ENCODE assay signal across 29 cellular contexts in genomic region chr19:51784109-51784785, GRCh38. TPM values are rescaled to one million over a fixed set of nuclear protein-coding genes. Genes with fewer than 3 reads are reported as not detected.
DNase-seq lines count a peak whose midpoint lies in the region; ATAC-seq, FAIRE-seq and TF ChIP-seq lines count a peak whose summit lies in the region.
"Had no signal": no experiment of that assay in that cellular context is flagged by ENCODE, and none has a peak within 500 bp of the region (broad histone marks: within the 10 kb centered on the region; RNA-seq: fewer than 3 reads in every experiment).

No MANE protein-coding gene starts in this region.

- H3K9ac ChIP-seq in keratinocyte (ENCODE audit: control insufficient read depth, extremely low read depth, insufficient read depth, low read length): peak overlapping the region; percentile 34

- dilution Hi-C loops in keratinocyte (cut with MboI; ENCODE audit: extremely low pct_ligation_motif_present, low sequenced_read_pairs): no loop called here

- TSS peak; percentile 69 for BruUV-seq in MCF 10A (replicated peaks; lab: Mats Ljungman, UMichigan)

- ATAC-seq in HG02970 (IDR thresholded peaks at IDR 0.05; ENCODE audit: low FRiP score, unreplicated experiment): no peak
- ATAC-seq: CD8-positive, alpha-beta T cell had no signal

- no peak for FAIRE-seq in keratinocyte (lab: Jason Lieb, UNC)
- FAIRE-seq: frontal cortex, TTC549 had no signal

- H3K4me1 Mint-ChIP-seq in MCF 10A (ENCODE audit: insufficient read depth, unreplicated experiment) (peaks cover 5% of the 10 kb centered on the region), CD14-positive monocyte (peaks cover 53% of the 10 kb centered on the region)
- H3K4me1 Mint-ChIP-seq: activated CD4-positive, alpha-beta memory T cell treated with anti-CD3 and anti-CD28 coated beads, Interleukin-2, amount 10 ng/mL, durations not matched to agents 7 days and 5 days; activated T-helper 17 cell treated with anti-CD3 and anti-CD28 coated beads, Interleukin-2, amount 50 U/mL, for 72 hours; immature natural killer cell; nephron progenitor cell; stimulated activated memory B cell treated with anti-CD40 and anti-IgM and Interleukin-4, amounts not matched to agents 10 μg/mL and 1 μg/mL and 100 μg/mL, for 72 hours had no signal

- H3K4me2 ChIP-seq in keratinocyte (ENCODE audit: control insufficient read depth, extremely low read depth, insufficient read depth, low read depth, low read length): peak overlapping the region; percentile 18

- H3K36me3 Mint-ChIP-seq in MCF 10A (ENCODE audit: insufficient read depth, unreplicated experiment): no peaks in the 10 kb centered on the region
- no peaks in the 10 kb centered on the region for H3K36me3 Mint-ChIP-seq in CD14-positive monocyte
- H3K36me3 Mint-ChIP-seq: CD8-positive, alpha-beta T cell; immature natural killer cell; stimulated activated memory B cell treated with anti-CD40 and anti-IgM and Interleukin-4, amounts not matched to agents 10 μg/mL and 1 μg/mL and 100 μg/mL, for 72 hours had no signal

- no peak for TF ChIP-seq POLR2A in breast epithelium (IDR thresholded peaks at IDR 0.05)
- TF ChIP-seq POLR2A in adrenal gland (IDR thresholded peaks at IDR 0.05): no peak
- TF ChIP-seq POLR2A in suprapubic skin (IDR thresholded peaks at IDR 0.05): no peak

- intact Hi-C loops in MCF 10A (cut with micrococcal nuclease) (loop anchor here (5.0 to 10.0 kb wide), 2 partner anchors 267 to 759 kb away; partner anchors contain the start of gene KLK11), breast epithelium (cut with DNase I; ENCODE audit: low total_unique reads) (no loop called here), adrenal gland (cut with DNase I) (no loop called here), CD14-positive monocyte (cut with micrococcal nuclease) (loop anchor here (2.0 to 5.0 kb wide), 2 partner anchors 41 to 127 kb away; no protein-coding TSS in a partner anchor)

- H3K27me3 Mint-ChIP-seq in MCF 10A (ENCODE audit: insufficient read depth, unreplicated experiment): no peaks in the 10 kb centered on the region
- H3K27me3 Mint-ChIP-seq in CD14-positive monocyte (ENCODE audit: low read depth in 3 of 3): peaks cover 0 to 2% (median 0%) of the 10 kb centered on the region in 3 donors

- no peak overlapping the region for H2AFZ ChIP-seq in keratinocyte (ENCODE audit: control insufficient read depth, low read length)

- CTCF ChIA-PET in MCF 10A (lab: Yijun Ruan, JAX): interaction anchor here (0.5 to 2.2 kb wide), 8 partner anchors 24 to 446 kb away, joined by 3 to 18 read pairs (median 3); no protein-coding TSS in a partner anchor

- peak overlapping the region in 1 of 2 donors; percentile 12 for H3K27ac ChIP-seq in breast epithelium
- peak overlapping the region in 3 of 5 donors; percentile 39 to 76 (median 45) for H3K27ac ChIP-seq in adrenal gland
- peak overlapping the region; percentile 50 for H3K27ac ChIP-seq in keratinocyte (ENCODE audit: control insufficient read depth, insufficient read depth, low read length)
- peak overlapping the region; percentile 61 for H3K27ac ChIP-seq in suprapubic skin
- H3K27ac ChIP-seq: cardiac muscle cell, ovary had no signal

- POLR2A ChIA-PET in MCF 10A (lab: Yijun Ruan, JAX): interaction anchor here (0.7 to 1.9 kb wide), 5 partner anchors 14 to 73 kb away, joined by 3 to 12 read pairs (median 3); no protein-coding TSS in a partner anchor

- TF ChIP-seq EP300 in suprapubic skin (IDR thresholded peaks at IDR 0.05): no peak

- no peaks in the 10 kb centered on the region for H3K9me1 ChIP-seq in keratinocyte (ENCODE audit: control insufficient read depth, extremely low read depth, insufficient read depth, low read length)

- H3K4me1 ChIP-seq in breast epithelium: no peaks in the 10 kb centered on the region
- peaks cover 0 to 13% of the 10 kb centered on the region in 2 donors for H3K4me1 ChIP-seq in adrenal gland (replicated peaks in 1 of 2)
- H3K4me1 ChIP-seq in keratinocyte (ENCODE audit: control insufficient read depth, extremely low read depth, insufficient read depth, low read length): peaks cover 14% of the 10 kb centered on the region
- peaks cover 26% of the 10 kb centered on the region for H3K4me1 ChIP-seq in suprapubic skin

- no peaks in the 10 kb centered on the region for H3K79me2 ChIP-seq in keratinocyte (ENCODE audit: control insufficient read depth, insufficient read depth, low read length)

- TF ChIP-seq CTCF in MCF 10A (IDR thresholded peaks at IDR 0.05; ENCODE audit: unreplicated experiment) (no peak), breast epithelium (IDR thresholded peaks at IDR 0.05) (no peak), adrenal gland (IDR thresholded peaks at IDR 0.05) (no peak), keratinocyte (optimal IDR thresholded peaks at IDR 0.05 in 1 of 3, IDR thresholded peaks at IDR 0.05 in 1 of 3, conservative IDR thresholded peaks at IDR 0.05 in 1 of 3; ENCODE audit: extremely low read depth in 1 of 3, insufficient read depth in 2 of 3, low read length in 3 of 3) (no peak), suprapubic skin (IDR thresholded peaks at IDR 0.05) (no peak), CD14-positive monocyte (IDR thresholded peaks at IDR 0.05) (no peak)

- DNase-seq in MCF 10A (ENCODE audit: unreplicated experiment) (no peak), breast epithelium (ENCODE audit: low spot score in 2 of 2) (no peak), adrenal gland (no peak), keratinocyte (ENCODE audit: low read depth, low spot score) (no peak), suprapubic skin (ENCODE audit: low spot score in 2 of 2) (no peak), CD14-positive monocyte (ENCODE audit: low spot score) (no peak)
- DNase-seq in NK-92 treated with Interleukin-12 subunit alpha and Interleukin-12 subunit beta, amount 100 ng/mL, for 24 hours (lab: John Stamatoyannopoulos, UW): no peak
- DNase-seq: 8988T; activated CD4-positive, alpha-beta T cell treated with anti-CD3 and anti-CD28 coated beads for 1 hour; cortex of kidney; effector memory CD8-positive, alpha-beta T cell; immature natural killer cell; NCI-H1694; nephron progenitor cell had no signal

- no peaks in the 10 kb centered on the region for H3K36me3 ChIP-seq in breast epithelium
- H3K36me3 ChIP-seq in adrenal gland (replicated peaks in 1 of 2): no peaks in the 10 kb centered on the region
- H3K36me3 ChIP-seq in keratinocyte (ENCODE audit: control insufficient read depth in 2 of 2, extremely low read depth in 1 of 2, insufficient read depth in 2 of 2, low read length in 2 of 2): no peaks in the 10 kb centered on the region
- H3K36me3 ChIP-seq in suprapubic skin: no peaks in the 10 kb centered on the region
- H3K36me3 ChIP-seq: cardiac muscle cell, ovary had no signal

- no peaks in the 10 kb centered on the region for H4K20me1 ChIP-seq in keratinocyte (ENCODE audit: control insufficient read depth, extremely low read depth, insufficient read depth, low read length)

- H3K4me3 Mint-ChIP-seq in MCF 10A (ENCODE audit: unreplicated experiment): no peak overlapping the region
- no peak overlapping the region for H3K4me3 Mint-ChIP-seq in CD14-positive monocyte
- H3K4me3 Mint-ChIP-seq: activated CD4-positive, alpha-beta memory T cell treated with anti-CD3 and anti-CD28 coated beads, Interleukin-2, amount 10 ng/mL, durations not matched to agents 7 days and 5 days; activated T-helper 17 cell treated with anti-CD3 and anti-CD28 coated beads, Interleukin-2, amount 50 U/mL, for 72 hours; CD8-positive, alpha-beta T cell; effector memory CD8-positive, alpha-beta T cell; HFFc6; immature natural killer cell; nephron progenitor cell; stimulated activated memory B cell treated with anti-CD40 and anti-IgM and Interleukin-4, amounts not matched to agents 10 μg/mL and 1 μg/mL and 100 μg/mL, for 72 hours; T-helper 1 cell treated with Interleukin-12 subunit alpha and Interleukin-12 subunit beta and Interleukin-4 antibody, amounts not matched to agents 30 μg/mL and 1 μg/mL, for 36 hours had no signal

- H3K9me3 ChIP-seq in breast epithelium (no peaks in the 10 kb centered on the region), adrenal gland (replicated peaks in 1 of 3) (no peaks in the 10 kb centered on the region), keratinocyte (ENCODE audit: control insufficient read depth, low read depth, low read length) (no peaks in the 10 kb centered on the region), suprapubic skin (no peaks in the 10 kb centered on the region)
- H3K9me3 ChIP-seq: ovary had no signal

- WGBS in adrenal gland, 4 donors: 56 to 62% (median 59%) methylated on average over 6 of the region's 6 CpGs
- 50% methylated on average over 6 of the region's 6 CpGs for WGBS in suprapubic skin

- H3K27me3 ChIP-seq in breast epithelium (peaks cover 0 to 9% of the 10 kb centered on the region in 2 donors), adrenal gland (peaks cover 8% of the 10 kb centered on the region), keratinocyte (ENCODE audit: control insufficient read depth, extremely low read depth, insufficient read depth, low read length) (peaks cover 3% of the 10 kb centered on the region), suprapubic skin (peaks cover 3% of the 10 kb centered on the region)
- H3K27me3 ChIP-seq: cardiac muscle cell, ovary had no signal

- peaks cover 7% of the 10 kb centered on the region for H3K9me3 Mint-ChIP-seq in MCF 10A (ENCODE audit: unreplicated experiment)
- peaks cover 2 to 7% (median 4%) of the 10 kb centered on the region in 7 donors for H3K9me3 Mint-ChIP-seq in CD14-positive monocyte
- H3K9me3 Mint-ChIP-seq: activated T-helper 17 cell treated with anti-CD3 and anti-CD28 coated beads, Interleukin-2, amount 50 U/mL, for 72 hours; CD8-positive, alpha-beta T cell; effector memory CD8-positive, alpha-beta T cell had no signal

- no peak overlapping the region for H3K4me3 ChIP-seq in breast epithelium
- H3K4me3 ChIP-seq in adrenal gland: no peak overlapping the region
- H3K4me3 ChIP-seq in keratinocyte (ENCODE audit: control insufficient read depth in 2 of 3, extremely low read depth in 1 of 3, insufficient read depth in 2 of 3, low read depth in 1 of 3, low read length in 3 of 3): no peak overlapping the region
- no peak overlapping the region for H3K4me3 ChIP-seq in suprapubic skin
- H3K4me3 ChIP-seq: cardiac muscle cell, ovary had no signal

- H3K27ac Mint-ChIP-seq in MCF 10A (ENCODE audit: low read depth, unreplicated experiment) (no peak overlapping the region), CD14-positive monocyte (no peak overlapping the region)
- H3K27ac Mint-ChIP-seq: activated CD4-positive, alpha-beta memory T cell treated with anti-CD3 and anti-CD28 coated beads, Interleukin-2, amount 10 ng/mL, durations not matched to agents 7 days and 5 days; activated T-helper 17 cell treated with anti-CD3 and anti-CD28 coated beads, Interleukin-2, amount 50 U/mL, for 72 hours; CD8-positive, alpha-beta T cell; effector memory CD8-positive, alpha-beta T cell; HFFc6; immature natural killer cell; nephron progenitor cell; stimulated activated memory B cell treated with anti-CD40 and anti-IgM and Interleukin-4, amounts not matched to agents 10 μg/mL and 1 μg/mL and 100 μg/mL, for 72 hours; T-helper 1 cell treated with Interleukin-12 subunit alpha and Interleukin-12 subunit beta and Interleukin-4 antibody, amounts not matched to agents 30 μg/mL and 1 μg/mL, for 36 hours had no signal

RNA-seq across cellular contexts. Expression of gene FPR3, which starts 10.7 kb away (rescaled TPM):
- total RNA-seq in MCF 10A (2022): not detected in 2 replicates
- total RNA-seq in breast epithelium: 10 to 100 TPM in 2 of 3 donors, 1 to 10 TPM in 1; 3.9 to 20.0 (median 12.0) TPM
- total RNA-seq in adrenal gland: 10 to 100 TPM in 7 of 8 donors, 1 to 10 TPM in 1; 5.0 to 33.8 (median 24.6) TPM
- polyA plus RNA-seq in adrenal gland: 10 to 100 TPM in 1 of 3 donors, 1 to 10 TPM in 2; 4.3 to 16.1 (median 5.1) TPM
- polyA plus RNA-seq in keratinocyte: not detected in 3 replicates
- not detected for polyA plus RNA-seq in keratinocyte (2011; ENCODE audit: low read depth)
- polyA plus RNA-seq in keratinocyte (2011; cell fraction: cytosol; rRNA removed): not detected in 2 replicates
- not detected in 2 replicates for polyA plus RNA-seq in keratinocyte (2011; cell fraction: nucleus; rRNA removed)
- polyA plus RNA-seq in keratinocyte (2012; ENCODE audit: low replicate concordance): not detected in 2 replicates
- not detected in 3 replicates for polyA minus RNA-seq in keratinocyte
- polyA minus RNA-seq in keratinocyte (2011; cell fraction: cytosol; rRNA and poly(A)+ RNA removed): not detected
- polyA minus RNA-seq in keratinocyte (2011; cell fraction: nucleus; rRNA and poly(A)+ RNA removed): not detected in 2 replicates
- 1 to 10 TPM in 3 of 4 donors, under 1 TPM in 1; 0.81 to 2.9 (median 2.1) TPM for total RNA-seq in suprapubic skin
- 1 to 10 TPM; 3.5 to 3.8 TPM for polyA plus RNA-seq in CD14-positive monocyte
- total RNA-seq: activated CD4-positive, alpha-beta memory T cell treated with anti-CD3 and anti-CD28 coated beads, Interleukin-2, amount 10 ng/mL, durations not matched to agents 7 days and 5 days; activated T-helper 17 cell treated with anti-CD3 and anti-CD28 coated beads, Interleukin-2, amount 50 U/mL, for 72 hours; cardiac muscle cell; CD8-positive, alpha-beta T cell; HFFc6; LHCN-M2; SK-MEL-5 had no signal
- polyA plus RNA-seq: cardiac muscle cell, immature natural killer cell had no signal

RNA-seq across cellular contexts. Expression of gene FPR2, which starts 23.3 kb away (rescaled TPM):
- not detected in 2 replicates for total RNA-seq in MCF 10A (2022)
- under 1 TPM; 0.15 to 0.98 (median 0.32) TPM for total RNA-seq in breast epithelium
- total RNA-seq in adrenal gland: 1 to 10 TPM in 6 of 8 donors, under 1 TPM in 1, not detected in 1; 0.50 to 5.5 (median 3.2) TPM
- under 1 TPM; 0.24 to 0.97 (median 0.27) TPM for polyA plus RNA-seq in adrenal gland
- polyA plus RNA-seq in keratinocyte: 0.03 to 0.06 TPM (median 0.05 TPM) in 3 replicates
- polyA plus RNA-seq in keratinocyte (2011; ENCODE audit: low read depth): not detected
- 0.08 TPM in 1 of 2 replicates, not detected in the other for polyA plus RNA-seq in keratinocyte (2011; cell fraction: cytosol; rRNA removed)
- 0.13 TPM in 1 of 2 replicates, not detected in the other for polyA plus RNA-seq in keratinocyte (2011; cell fraction: nucleus; rRNA removed)
- polyA plus RNA-seq in keratinocyte (2012; ENCODE audit: low replicate concordance): not detected in 2 replicates
- 0.32 TPM in 1 of 3 replicates, not detected in the others for polyA minus RNA-seq in keratinocyte
- not detected for polyA minus RNA-seq in keratinocyte (2011; cell fraction: cytosol; rRNA and poly(A)+ RNA removed)
- not detected in 2 replicates for polyA minus RNA-seq in keratinocyte (2011; cell fraction: nucleus; rRNA and poly(A)+ RNA removed)
- total RNA-seq in suprapubic skin: under 1 TPM in 1 of 4 donors, not detected in 3; 0.34 TPM
- polyA plus RNA-seq in CD14-positive monocyte: 100 to 1,000 TPM in 1 of 2 donors, 10 to 100 TPM in 1; 70.3 to 108 TPM
- total RNA-seq: activated CD4-positive, alpha-beta memory T cell treated with anti-CD3 and anti-CD28 coated beads, Interleukin-2, amount 10 ng/mL, durations not matched to agents 7 days and 5 days; activated T-helper 17 cell treated with anti-CD3 and anti-CD28 coated beads, Interleukin-2, amount 50 U/mL, for 72 hours; cardiac muscle cell; CD8-positive, alpha-beta T cell; HFFc6; mucosa of gallbladder; SK-MEL-5; temporal lobe had no signal
- polyA plus RNA-seq: cardiac muscle cell, immature natural killer cell had no signal

RNA-seq across cellular contexts. Expression of gene FPR1, which starts 32.6 kb away (rescaled TPM):
- total RNA-seq in MCF 10A (2022) (6.2 and 8.6 TPM in 2 replicates), breast epithelium (10 to 100 TPM in 2 of 3 donors, 1 to 10 TPM in 1; 6.0 to 14.9 (median 13.1) TPM), adrenal gland (10 to 100 TPM in 6 of 8 donors, 1 to 10 TPM in 1, under 1 TPM in 1; 0.85 to 31.1 (median 20.4) TPM), suprapubic skin (1 to 10 TPM in 2 of 4 donors, under 1 TPM in 2; 0.60 to 1.7 (median 1.0) TPM)
- polyA plus RNA-seq in adrenal gland (10 to 100 TPM in 1 of 3 donors, 1 to 10 TPM in 2; 1.6 to 13.0 (median 2.3) TPM), keratinocyte (2.4 to 7.7 TPM (median 3.0 TPM) in 3 replicates), CD14-positive monocyte (1,000 to 10,000 TPM in 1 of 2 donors, 100 to 1,000 TPM in 1; 991 to 1,265 TPM)
- polyA plus RNA-seq in keratinocyte (2011; ENCODE audit: low read depth): not detected
- polyA plus RNA-seq in keratinocyte (2011; cell fraction: cytosol; rRNA removed): 2.2 and 2.7 TPM in 2 replicates
- 5.7 and 6.5 TPM in 2 replicates for polyA plus RNA-seq in keratinocyte (2011; cell fraction: nucleus; rRNA removed)
- polyA plus RNA-seq in keratinocyte (2012; ENCODE audit: low replicate concordance): 0.51 and 1.2 TPM in 2 replicates
- 3.3 to 23.2 TPM (median 6.4 TPM) in 3 replicates for polyA minus RNA-seq in keratinocyte
- not detected for polyA minus RNA-seq in keratinocyte (2011; cell fraction: cytosol; rRNA and poly(A)+ RNA removed)
- 3.3 and 3.6 TPM in 2 replicates for polyA minus RNA-seq in keratinocyte (2011; cell fraction: nucleus; rRNA and poly(A)+ RNA removed)
- total RNA-seq: activated CD4-positive, alpha-beta memory T cell treated with anti-CD3 and anti-CD28 coated beads, Interleukin-2, amount 10 ng/mL, durations not matched to agents 7 days and 5 days; activated T-helper 17 cell treated with anti-CD3 and anti-CD28 coated beads, Interleukin-2, amount 50 U/mL, for 72 hours; cardiac muscle cell; CD8-positive, alpha-beta T cell; SK-MEL-5 had no signal
- polyA plus RNA-seq: cardiac muscle cell had no signal

Comparison
In these comparisons a context has a peak if more than half of its experiments do, and no peak if none do; other contexts are left out.
1. intact Hi-C loops: an anchor here in MCF 10A (5.0 to 10.0 kb wide) and CD14-positive monocyte (2.0 to 5.0 kb wide); none called in breast epithelium and adrenal gland.